8 cellular contexts compared by ENCODE assay signal in the genomic region with DNA sequence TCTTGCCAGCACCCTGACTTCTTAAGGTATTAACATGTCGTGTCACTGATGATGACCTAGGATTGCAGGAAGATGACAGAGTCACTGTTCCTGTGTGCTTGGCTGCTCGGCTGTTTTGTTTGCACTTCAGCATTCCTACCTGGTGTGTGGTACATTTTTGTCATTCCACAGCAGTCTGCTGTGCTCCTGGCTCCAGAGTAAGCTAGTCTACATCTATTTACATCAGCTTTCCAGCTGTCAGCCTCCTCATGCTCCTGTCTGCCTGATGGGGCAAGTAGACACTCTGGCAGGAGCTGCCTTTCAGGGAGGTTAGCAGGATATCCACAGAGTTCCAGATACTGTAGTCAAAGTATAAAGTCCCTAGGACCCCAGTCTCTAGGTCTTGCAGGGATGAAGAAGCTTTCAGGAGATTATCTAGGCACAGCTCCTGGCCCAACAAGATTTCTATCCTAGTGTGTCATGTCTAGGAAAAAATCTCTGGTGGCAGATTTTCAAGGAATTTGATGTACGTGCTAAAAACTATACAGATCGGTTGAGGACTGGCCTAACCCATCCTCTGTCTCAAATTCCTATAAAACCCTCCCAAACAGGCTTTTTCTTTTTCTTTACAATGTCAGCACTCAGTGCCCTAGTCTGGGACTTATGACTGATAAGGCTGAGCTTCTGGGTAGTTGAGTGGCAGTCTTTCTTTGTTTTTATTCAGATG. TPM values are rescaled to one million over a fixed set of nuclear protein-coding genes. Genes with fewer than 3 reads are reported as not detected.
DNase-seq lines count a peak whose midpoint lies in the region; ATAC-seq and TF ChIP-seq lines count a peak whose summit lies in the region.

No MANE protein-coding gene starts in this region.

- WGBS in IMR-90 (ENCODE audit: extremely low coverage in 2 of 2, insufficient read length in 1 of 2), 2 experiments, result no CpG with 5 or more reads among the region's 4 CpGs
- WGBS in tibial nerve, 2 donors, result 13 to 14% methylated on average over 4 of the region's 4 CpGs

- TF ChIP-seq POLR2A in IMR-90 (IDR thresholded peaks at IDR 0.05; ENCODE audit: low read depth, low read length) (peak; percentile 49; the same call in 1 of the 2 replicates), tibial nerve (IDR thresholded peaks at IDR 0.05) (no peak)

- H2AK9ac ChIP-seq in IMR-90 (replicated peaks; ENCODE audit: low read depth, low read length, poor library complexity), result peak overlapping the region; percentile 91

- H3K4me1 ChIP-seq in IMR-90 (ENCODE audit: control insufficient read depth, insufficient read depth, low read length) (peaks cover 42% of the 10 kb centered on the region), colonic mucosa (no peaks in the 10 kb centered on the region), left lung (peaks cover 41 to 53% of the 10 kb centered on the region in 2 donors), tibial nerve (peaks cover 4 to 82% (median 58%) of the 10 kb centered on the region in 4 donors)

- no peak overlapping the region for H3K4me3 Mint-ChIP-seq in T-cell

- H3K27me3 ChIP-seq in IMR-90 (ENCODE audit: control insufficient read depth, insufficient read depth, low read length) (no peaks in the 10 kb centered on the region), colonic mucosa (no peaks in the 10 kb centered on the region), left lung (no peaks in the 10 kb centered on the region), tibial nerve (no peaks in the 10 kb centered on the region)

- peak overlapping the region; percentile 97 for H2BK20ac ChIP-seq in IMR-90 (ENCODE audit: low read depth, low read length)

- no peaks in the 10 kb centered on the region for H3K4me1 Mint-ChIP-seq in T-cell

- H3K9ac ChIP-seq in IMR-90 (ENCODE audit: low read depth, low read length) (peak overlapping the region; percentile 76), colonic mucosa (ENCODE audit: low read depth in 2 of 2, low read length in 2 of 2) (no peak overlapping the region)

- H3K4me2 ChIP-seq in IMR-90 (ENCODE audit: low read depth, low read length), result peak overlapping the region; percentile 22

- H3K4ac ChIP-seq in IMR-90 (ENCODE audit: low read depth, low read length), result peak overlapping the region; percentile 95

- no peak overlapping the region for H3K27ac Mint-ChIP-seq in T-cell

- dilution Hi-C loops in IMR-90 (cut with HindIII; ENCODE audit: low sequenced_read_pairs, unreplicated experiment), result no loop called here

- no peaks in the 10 kb centered on the region for H3K9me3 Mint-ChIP-seq in T-cell

- peak overlapping the region; percentile 91 to 94 for H4K8ac ChIP-seq in IMR-90 (ENCODE audit: low read depth in 2 of 2, low read length in 2 of 2)

- intact Hi-C loops in IMR-90 (cut with micrococcal nuclease), result no loop called here
- intact Hi-C loops in colonic mucosa (cut with DNase I), result no loop called here
- intact Hi-C loops in left lung (cut with DNase I), result no loop called here

- H3K18ac ChIP-seq in IMR-90 (ENCODE audit: low read depth, low read length), result peak overlapping the region; percentile 98

- TF ChIP-seq CTCF in IMR-90 (conservative IDR thresholded peaks at IDR 0.05; ENCODE audit: low read depth, low read length) (no peak), colonic mucosa (IDR thresholded peaks at IDR 0.05) (no peak), left lung (IDR thresholded peaks at IDR 0.05) (no peak), tibial nerve (IDR thresholded peaks at IDR 0.05) (no peak)

- H2BK15ac ChIP-seq in IMR-90 (ENCODE audit: low read depth, low read length), result peak overlapping the region; percentile 97

- H4K91ac ChIP-seq in IMR-90 (ENCODE audit: insufficient read depth, low read depth, low read length), result peak overlapping the region; percentile 99

- H4K5ac ChIP-seq in IMR-90 (ENCODE audit: low read depth, low read length), result peak overlapping the region; percentile 94

- peak overlapping the region; percentile 96 for H3K23ac ChIP-seq in IMR-90 (ENCODE audit: low read depth, low read length)

- peak overlapping the region; percentile 85 for H3K14ac ChIP-seq in IMR-90 (replicated peaks; ENCODE audit: low read depth, low read length)

- H3K9me1 ChIP-seq in IMR-90 (ENCODE audit: insufficient read depth, low read length), result peaks cover 25% of the 10 kb centered on the region

- H4K20me1 ChIP-seq in IMR-90 (ENCODE audit: insufficient read depth, low read length), result no peaks in the 10 kb centered on the region

- TF ChIP-seq RAD21 in IMR-90 (IDR thresholded peaks at IDR 0.05; ENCODE audit: low read length), result no peak

- TF ChIP-seq EP300 in tibial nerve (IDR thresholded peaks at IDR 0.05), result no peak

- peaks cover 27 to 75% of the 10 kb centered on the region in 2 experiments for H3K79me1 ChIP-seq in IMR-90 (ENCODE audit: low read depth in 1 of 2, low read length in 2 of 2)

- H3K27ac ChIP-seq in IMR-90 (ENCODE audit: insufficient read depth, low read length), result peak overlapping the region; percentile 94
- peak overlapping the region; percentile 18 for H3K27ac ChIP-seq in colonic mucosa
- H3K27ac ChIP-seq in left lung, result peak overlapping the region; percentile 64 to 66
- H3K27ac ChIP-seq in tibial nerve, result peak overlapping the region; percentile 32 to 94 (median 74)

- peak overlapping the region; percentile 96 for H3K56ac ChIP-seq in IMR-90 (ENCODE audit: extremely low read depth, insufficient read depth, low read length)

- BruUV-seq in IMR-90 (replicated peaks; lab: Mats Ljungman, UMichigan), result no TSS peak

- POLR2A ChIA-PET in IMR-90 (lab: Charles Lee; ENCODE audit: unreplicated experiment) (interaction anchor here (0.5 to 1.5 kb wide), 4 partner anchors 20 to 171 kb away, joined by 3 to 13 read pairs (median 6); no protein-coding TSS in a partner anchor), T-cell (lab: Charles Lee) (no interaction called here)

- no peaks in the 10 kb centered on the region for H3K36me3 ChIP-seq in IMR-90 (ENCODE audit: control insufficient read depth, insufficient read depth, low read length)
- H3K36me3 ChIP-seq in colonic mucosa, result no peaks in the 10 kb centered on the region
- no peaks in the 10 kb centered on the region for H3K36me3 ChIP-seq in left lung
- H3K36me3 ChIP-seq in tibial nerve, result no peaks in the 10 kb centered on the region

- peak overlapping the region; percentile 96 for H2AK5ac ChIP-seq in IMR-90 (ENCODE audit: low read depth, low read length)

- CTCF ChIA-PET in IMR-90 (lab: Yijun Ruan, JAX) (interaction anchor here (0.8 to 1.6 kb wide), 8 partner anchors 9 to 37 kb away, joined by 3 to 5 read pairs (median 3); no protein-coding TSS in a partner anchor), T-cell (lab: Charles Lee) (interaction anchor here (0.6 kb wide), 2 partner anchors 23 to 93 kb away, joined by 3 read pairs; no protein-coding TSS in a partner anchor)

- H3K9me3 ChIP-seq in IMR-90 (ENCODE audit: control insufficient read depth, insufficient read depth, low read length), result no peaks in the 10 kb centered on the region
- H3K9me3 ChIP-seq in colonic mucosa, result no peaks in the 10 kb centered on the region
- H3K9me3 ChIP-seq in left lung, result no peaks in the 10 kb centered on the region
- no peaks in the 10 kb centered on the region for H3K9me3 ChIP-seq in tibial nerve

- H3K36me3 Mint-ChIP-seq in T-cell, result no peaks in the 10 kb centered on the region

- peaks cover 4 to 5% of the 10 kb centered on the region in 2 donors for H3K27me3 Mint-ChIP-seq in T-cell

- H2BK120ac ChIP-seq in IMR-90 (ENCODE audit: low read depth, low read length), result peak overlapping the region; percentile 99

- no peak overlapping the region for H3K4me3 ChIP-seq in IMR-90 (ENCODE audit: insufficient read depth, low read depth, low read length)
- H3K4me3 ChIP-seq in colonic mucosa, result no peak overlapping the region
- H3K4me3 ChIP-seq in left lung, result no peak overlapping the region
- H3K4me3 ChIP-seq in tibial nerve, result no peak overlapping the region

- H2BK5ac ChIP-seq in IMR-90 (ENCODE audit: low read depth, low read length, poor library complexity, severe bottlenecking), result peak overlapping the region; percentile 96

- in situ Hi-C loops in IMR-90 (cut with MboI; ENCODE audit: low sequenced_read_pairs), result no loop called here

- DNase-seq in IMR-90 (peak; percentile 94), colonic mucosa (no peak), left lung (no peak), tibial nerve (ENCODE audit: low spot score in 2 of 2) (no peak), T-cell (no peak), C1 segment of cervical spinal cord (lab: John Stamatoyannopoulos, UW) (no peak), D341Med (ENCODE audit: low spot score) (no peak)
- no peak for DNase-seq in activated effector memory CD4-positive, alpha-beta T cell treated with Interleukin-2 at 50 U/mL for 16 hours

- no peak overlapping the region for H2AFZ ChIP-seq in IMR-90 (replicated peaks; ENCODE audit: low read length, poor library complexity)

- ATAC-seq in IMR-90 (ENCODE audit: low read depth) (peak; percentile 68), left lung (peak; percentile 89), T-cell (replicated peaks in 1 of 4) (no peak)

TF ChIP-seq in IMR-90, 13 proteins besides CTCF, POLR2A, EP300 and RAD21 (continues in another document):
- TF ChIP-seq BHLHE40 (IDR thresholded peaks at IDR 0.05; ENCODE audit: low read depth, low read length), result 0 out of 2 replicates have a peak, but pooled peaks have one; percentile 13
- peak; percentile 41 for TF ChIP-seq RCOR1 (IDR thresholded peaks at IDR 0.05; ENCODE audit: insufficient replicate concordance, low read length)
- no peak for TF ChIP-seq SMC3 (IDR thresholded peaks at IDR 0.05; ENCODE audit: low read depth, low read length)
- TF ChIP-seq FOS (IDR thresholded peaks at IDR 0.05; ENCODE audit: low read depth, low read length), result no peak; the same call in 1 of the 2 replicates
- TF ChIP-seq RFX5 (IDR thresholded peaks at IDR 0.05; ENCODE audit: low read depth, low read length), result no peak
- peak; percentile 43; the same call in 1 of the 2 replicates for TF ChIP-seq MAFK (IDR thresholded peaks at IDR 0.05; ENCODE audit: low read depth, low read length)
- no peak for TF ChIP-seq MXI1 (IDR thresholded peaks at IDR 0.05; ENCODE audit: borderline replicate concordance, low read depth, low read length)
- no peak for TF ChIP-seq NFE2L2 (IDR thresholded peaks at IDR 0.05; ENCODE audit: low read depth, low read length)
- no peak for TF ChIP-seq CHD1 (IDR thresholded peaks at IDR 0.05; ENCODE audit: low read depth, low read length)

RNA-seq across cellular contexts. Expression of a gene that starts 28.5 kb away (rescaled TPM):
- 17.4 and 18.3 TPM in 2 replicates for total RNA-seq in IMR-90 (2012; rRNA removed)
- 35.4 and 42.8 TPM in 2 replicates for polyA plus RNA-seq in IMR-90 (2012; rRNA removed)
- 16.0 and 32.6 TPM in 2 replicates for polyA plus RNA-seq in IMR-90 (2012; cell fraction: cytosol; rRNA removed)
- 90.1 and 162 TPM in 2 replicates for polyA plus RNA-seq in IMR-90 (2012; cell fraction: nucleus; rRNA removed; ENCODE audit: low replicate concordance)
- total RNA-seq in colonic mucosa, result 1 to 10 TPM; 4.7 to 8.6 TPM
- 10 to 100 TPM; 28.2 to 32.2 TPM for total RNA-seq in left lung
- 10 to 100 TPM; 28.8 to 39.3 (median 35.4) TPM for total RNA-seq in tibial nerve
- total RNA-seq in T-cell, result 1 to 10 TPM in 3 of 5 donors, under 1 TPM in 2; 0.16 to 3.1 (median 1.2) TPM

Comparison
In these comparisons a context has a peak if more than half of its experiments do, and no peak if none do; other contexts are left out.
1. ATAC-seq: peak in IMR-90 (single experiment) and left lung (single experiment); none in T-cell (0 of 4).
2. H3K27ac ChIP-seq: peak in every context shown above with its lines; median percentile 94 in IMR-90; 74 in tibial nerve; 65 in left lung; 18 in colonic mucosa.